21 cellular contexts compared by ENCODE assay signal in genomic region chr11:120043323-120043945, GRCh38.
DNase-seq lines count a peak whose midpoint lies in the region; ATAC-seq lines count a peak whose summit lies in the region.
"Had no signal": no experiment of that assay in that cellular context is flagged by ENCODE, and none has a peak within 500 bp of the region (broad histone marks: within the 10 kb centered on the region; RNA-seq: fewer than 3 reads in every experiment).

No MANE protein-coding gene starts in this region.

- intact Hi-C loops in Right ventricle myocardium inferior (cut with DNase I): no loop called here

- ATAC-seq in HG03439 (IDR thresholded peaks at IDR 0.05; ENCODE audit: unreplicated experiment) (no peak), Right ventricle myocardium inferior (no peak)
- ATAC-seq: Panc1 had no signal

- DNase-seq in activated CD8-positive, alpha-beta memory T cell treated with anti-CD3 and anti-CD28 coated beads for 24 hours: peak; percentile 44
- no peak for DNase-seq in activated CD8-positive, alpha-beta memory T cell treated with anti-CD3 and anti-CD28 coated beads, Interleukin-2, amount 50 U/mL, for 4 hours
- DNase-seq in ecto neural progenitor cell (ENCODE audit: low spot score) (peak; percentile 24), mesenteric fat pad (ENCODE audit: low spot score) (peak; percentile 41), DMS 273 treated with DMSO at 0.1 percent for 48 hours (lab: John Stamatoyannopoulos, UW) (no peak), Right ventricle myocardium inferior (ENCODE audit: missing footprints) (no peak)
- DNase-seq in stimulated activated CD4-positive, alpha-beta T cell treated with anti-CD3 and anti-CD28 coated beads, Interleukin-15, amount 100 ng/mL, for 24 hours: no peak
- DNase-seq: ACHN; Caco-2; CD4-positive, alpha-beta T cell; DMS153; KBM-7; MM.1S; NCI-H1048; NCI-H1417 treated with DMSO at 0.1 percent for 48 hours; NCI-H1930; NCI-H226; NCI-H510A treated with DMSO at 0.1 percent for 48 hours; NCI-H774 had no signal

Comparison
In these comparisons a context has a peak if more than half of its experiments do, and no peak if none do; other contexts are left out.
1. DNase-seq: peak in activated CD8-positive, alpha-beta memory T cell treated with anti-CD3 and anti-CD28 coated beads for 24 hours (single experiment), ecto neural progenitor cell (single experiment) and mesenteric fat pad (single experiment); none in activated CD8-positive, alpha-beta memory T cell treated with anti-CD3 and anti-CD28 coated beads, Interleukin-2, amount 50 U/mL, for 4 hours (single experiment), DMS 273 treated with DMSO at 0.1 percent for 48 hours (single experiment), stimulated activated CD4-positive, alpha-beta T cell treated with anti-CD3 and anti-CD28 coated beads, Interleukin-15, amount 100 ng/mL, for 24 hours (single experiment) and Right ventricle myocardium inferior (single experiment).